ENCODE assay signal across 8 cellular contexts in the genomic region with DNA sequence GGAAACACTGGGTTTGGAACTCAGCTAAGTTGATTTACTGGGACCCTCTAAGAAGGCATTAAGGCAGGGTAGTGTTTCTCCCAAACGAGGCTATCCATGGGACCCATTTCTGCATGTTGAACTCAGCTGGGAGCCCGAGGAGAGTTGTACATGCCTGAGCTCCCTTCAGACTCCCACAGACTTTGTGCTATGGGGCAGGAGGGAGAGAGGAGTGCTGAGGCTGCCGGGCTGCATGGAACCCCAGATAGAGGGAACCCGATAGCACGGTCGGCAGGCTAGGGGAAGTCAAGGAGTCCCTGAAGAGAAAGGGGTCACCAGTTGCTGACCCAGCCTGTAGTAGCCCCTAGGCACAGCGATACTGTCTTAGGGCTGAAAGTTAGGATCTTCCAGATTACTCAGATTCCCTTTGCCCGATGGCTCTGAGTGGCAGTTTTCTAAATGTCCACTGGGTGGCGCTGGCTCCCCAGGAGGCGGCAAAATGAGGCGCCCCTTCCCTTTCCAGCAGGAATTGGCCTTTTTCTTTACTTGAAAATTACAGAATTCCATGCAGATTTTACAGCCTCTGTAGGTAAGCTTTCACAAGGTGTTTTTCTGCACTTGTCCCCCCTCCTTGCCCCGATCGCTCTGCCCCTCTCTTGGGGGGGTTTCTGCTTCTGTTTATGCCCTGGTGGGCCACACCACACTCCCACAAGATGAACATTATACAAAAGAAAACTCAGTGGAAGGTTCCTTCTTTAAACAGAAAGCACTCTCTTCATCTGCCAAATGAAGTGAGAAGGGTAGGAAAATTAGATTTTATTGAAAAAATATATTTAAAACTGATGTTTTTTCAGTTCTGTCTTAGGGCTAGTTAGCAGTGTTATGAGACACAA. TPM values are rescaled to one million over a fixed set of nuclear protein-coding genes. Genes with fewer than 3 reads are reported as not detected.
DNase-seq lines count a peak whose midpoint lies in the region; ATAC-seq and TF ChIP-seq lines count a peak whose summit lies in the region.

No MANE protein-coding gene starts in this region.

- DNase-seq in NCI-H146 (lab: John Stamatoyannopoulos, UW) (peak; percentile 10), NCI-H146 treated with DMSO at 0.1 percent for 48 hours (lab: John Stamatoyannopoulos, UW; ENCODE audit: unreplicated experiment) (no peak), NCI-H1092 (lab: John Stamatoyannopoulos, UW) (peak; percentile 26), activated B cell treated with CpG ODN at 0.5 μM for 24 hours (peak; percentile 58), kidney tubule cell (ENCODE audit: low spot score) (peak; percentile 65)
- DNase-seq in central memory CD4-positive, alpha-beta T cell: peak; percentile 60
- peak; percentile 63 to 70 for DNase-seq in stimulated activated CD4-positive, alpha-beta T cell treated with anti-CD3 and anti-CD28 coated beads, Interleukin-2, amount 100 ng/mL, for 48 hours

- peak; percentile 61 for ATAC-seq in activated B cell treated with CpG ODN at 0.5 μM for 24 hours (ENCODE audit: low read depth)
- no peak for ATAC-seq in GM19455 (IDR thresholded peaks at IDR 0.05; ENCODE audit: unreplicated experiment)

- CTCF ChIA-PET in activated B cell treated with CpG ODN at 0.5 μM for 24 hours (lab: Charles Lee): interaction anchor here (0.6 to 2.9 kb wide), 12 partner anchors 9 to 189 kb away, joined by 3 to 26 read pairs (median 3); partner anchors contain the start of genes TRIM14 and TRMO

- TF ChIP-seq CTCF in activated B cell treated with CpG ODN at 0.5 μM for 24 hours (IDR thresholded peaks at IDR 0.05): peak; percentile 91

- H3K4me1 Mint-ChIP-seq in activated B cell treated with CpG ODN at 0.5 μM for 24 hours: peaks cover 6% of the 10 kb centered on the region

- H3K27me3 Mint-ChIP-seq in activated B cell treated with CpG ODN at 0.5 μM for 24 hours: no peaks in the 10 kb centered on the region

- peak overlapping the region; percentile 24 for H3K27ac Mint-ChIP-seq in activated B cell treated with CpG ODN at 0.5 μM for 24 hours

- H3K9me3 Mint-ChIP-seq in activated B cell treated with CpG ODN at 0.5 μM for 24 hours: no peaks in the 10 kb centered on the region

- H3K4me3 Mint-ChIP-seq in activated B cell treated with CpG ODN at 0.5 μM for 24 hours: no peak overlapping the region

- H3K36me3 Mint-ChIP-seq in activated B cell treated with CpG ODN at 0.5 μM for 24 hours (ENCODE audit: low read depth): peaks cover 14% of the 10 kb centered on the region

- POLR2A ChIA-PET in activated B cell treated with CpG ODN at 0.5 μM for 24 hours (lab: Charles Lee): interaction anchor here (1.6 kb wide), 1 partner anchor 182 kb away, joined by 6 read pairs; the partner anchor contains the start of gene TBC1D2

- intact Hi-C loops in activated B cell treated with CpG ODN at 0.5 μM for 24 hours (cut with micrococcal nuclease): loop anchor here (1.0 to 5.0 kb wide), 6 partner anchors 43 to 241 kb away; partner anchors contain the start of gene TRIM14

RNA-seq across cellular contexts. Expression of gene NANS, which starts 17.8 kb away (rescaled TPM):
- total RNA-seq in activated B cell treated with CpG ODN at 0.5 μM for 24 hours: 21.6 and 21.8 TPM in 2 replicates

RNA-seq across cellular contexts. Expression of gene TRIM14, which starts 44.7 kb away (rescaled TPM):
- 11.7 and 12.8 TPM in 2 replicates for total RNA-seq in activated B cell treated with CpG ODN at 0.5 μM for 24 hours
